ENCODE assay signal across 16 cellular contexts in the genomic region with DNA sequence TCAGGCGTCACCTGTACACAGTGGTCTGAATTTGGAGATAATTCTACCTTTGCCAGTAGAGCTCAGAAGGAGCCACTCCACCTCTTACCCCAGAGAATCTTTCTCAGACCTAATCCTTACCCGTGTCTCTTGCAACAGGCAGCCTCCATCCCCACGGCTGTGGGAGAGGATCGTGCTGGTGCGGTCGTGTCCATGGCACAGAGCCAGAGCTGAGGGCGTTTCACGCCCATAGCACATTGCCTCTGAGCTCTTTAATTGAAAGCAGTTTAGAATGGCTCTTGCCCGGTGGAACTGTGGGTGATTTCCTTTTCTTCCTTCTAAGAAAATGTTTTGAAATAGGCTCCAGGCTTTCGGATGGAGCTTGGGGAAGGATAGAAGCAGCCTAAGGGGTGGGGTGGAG. TPM values are rescaled to one million over a fixed set of nuclear protein-coding genes. Genes with fewer than 3 reads are reported as not detected.
A peak's percentile ranks its signal among the peaks of the same experiment; 100 is the strongest.
DNase-seq lines count a peak whose midpoint lies in the region; ATAC-seq and TF ChIP-seq lines count a peak whose summit lies in the region.
"Had no signal": no experiment of that assay in that cellular context is flagged by ENCODE, and none has a peak within 500 bp of the region (broad histone marks: within the 10 kb centered on the region; RNA-seq: fewer than 3 reads in every experiment).

No MANE protein-coding gene starts in this region.

- TF ChIP-seq CTCF in RWPE2 (IDR thresholded peaks at IDR 0.05; ENCODE audit: poor library complexity, severe bottlenecking) (no peak), smooth muscle cell (IDR thresholded peaks at IDR 0.05; ENCODE audit: borderline replicate concordance, insufficient read depth, poor library complexity, severe bottlenecking) (no peak), MCF 10A (IDR thresholded peaks at IDR 0.05; ENCODE audit: unreplicated experiment) (no peak)

- ATAC-seq in RWPE2 (ENCODE audit: low read depth) (no peak), Right ventricle myocardium superior (ENCODE audit: poor library complexity) (no peak)
- ATAC-seq: A549, left colon had no signal

- no peak overlapping the region for H3K27ac ChIP-seq in RWPE2 (ENCODE audit: poor library complexity, severe bottlenecking)
- H3K27ac ChIP-seq in smooth muscle cell (ENCODE audit: low read depth): no peak overlapping the region
- H3K27ac ChIP-seq: A549 had no signal

- DNase-seq in NCI-H1694 (lab: John Stamatoyannopoulos, UW) (peak; percentile 13), NCI-H1694 treated with DMSO at 0.1 percent for 48 hours (lab: John Stamatoyannopoulos, UW) (no peak), RWPE2 (ENCODE audit: low spot score) (peak; percentile 40), Right ventricle myocardium superior (peak; percentile 61), smooth muscle cell (lab: John Stamatoyannopoulos, UW; ENCODE audit: unreplicated experiment) (peak; percentile 22), MCF 10A (ENCODE audit: unreplicated experiment) (no peak), erythroblast (lab: John Stamatoyannopoulos, UW) (no peak), SIG-M5 treated with dmso at 0.1 percent for 504 hours (lab: John Stamatoyannopoulos, UW; ENCODE audit: unreplicated experiment) (no peak)
- DNase-seq: activated CD4-positive, alpha-beta T cell treated with anti-CD3 and anti-CD28 coated beads, Interleukin-2, amount 50 U/mL, for 4 hours; activated naive CD4-positive, alpha-beta T cell; foreskin melanocyte; H7; left colon; T-helper 2 cell had no signal

- no peak overlapping the region for H3K4me3 Mint-ChIP-seq in MCF 10A (ENCODE audit: unreplicated experiment)

- H3K9me3 Mint-ChIP-seq in MCF 10A (ENCODE audit: unreplicated experiment): no peaks in the 10 kb centered on the region

- no peak overlapping the region for H2AFZ ChIP-seq in smooth muscle cell (ENCODE audit: low read depth)

- H3K27me3 Mint-ChIP-seq in MCF 10A (ENCODE audit: insufficient read depth, unreplicated experiment): peaks cover 15% of the 10 kb centered on the region

- H3K4me2 ChIP-seq in smooth muscle cell: peak overlapping the region; percentile 24
- H3K4me2 ChIP-seq: A549 had no signal

- peaks cover 13% of the 10 kb centered on the region for H3F3A ChIP-seq in smooth muscle cell (ENCODE audit: low read depth)

- peaks cover 9% of the 10 kb centered on the region for H3K4me1 Mint-ChIP-seq in MCF 10A (ENCODE audit: insufficient read depth, unreplicated experiment)

- POLR2A ChIA-PET in MCF 10A (lab: Yijun Ruan, JAX): interaction anchor here (0.6 kb wide), 2 partner anchors 270 to 579 kb away, joined by 3 read pairs; no protein-coding TSS in a partner anchor

- BruUV-seq in MCF 10A (replicated peaks; lab: Mats Ljungman, UMichigan): no TSS peak

- intact Hi-C loops in Right ventricle myocardium superior (cut with DNase I) (no loop called here), MCF 10A (cut with micrococcal nuclease) (no loop called here)

- H3K27me3 ChIP-seq in RWPE2 (ENCODE audit: insufficient read depth, poor library complexity, severe bottlenecking) (no peaks in the 10 kb centered on the region), smooth muscle cell (ENCODE audit: low read depth) (no peaks in the 10 kb centered on the region)

- CTCF ChIA-PET in MCF 10A (lab: Yijun Ruan, JAX): interaction anchor here (0.6 to 5.0 kb wide), 6 partner anchors 10 to 342 kb away, joined by 3 to 47 read pairs (median 3); no protein-coding TSS in a partner anchor

- H3K4me1 ChIP-seq in RWPE2 (ENCODE audit: insufficient read depth, poor library complexity, severe bottlenecking) (no peaks in the 10 kb centered on the region), smooth muscle cell (ENCODE audit: low read depth) (peaks cover 3% of the 10 kb centered on the region)
- H3K4me1 ChIP-seq: A549 had no signal

- H4K20me1 ChIP-seq in smooth muscle cell (ENCODE audit: low read depth): no peaks in the 10 kb centered on the region

- no peaks in the 10 kb centered on the region for H3K36me3 Mint-ChIP-seq in MCF 10A (ENCODE audit: insufficient read depth, unreplicated experiment)

- no peak overlapping the region for H3K27ac Mint-ChIP-seq in MCF 10A (ENCODE audit: low read depth, unreplicated experiment)

- TF ChIP-seq POLR2A in erythroblast (IDR thresholded peaks at IDR 0.05; ENCODE audit: low read length): no peak

- H3K4me3 ChIP-seq in RWPE2 (ENCODE audit: severe bottlenecking) (no peak overlapping the region), smooth muscle cell (no peak overlapping the region)
- H3K4me3 ChIP-seq: A549 had no signal

- 32% methylated on average over 10 of the region's 10 CpGs for WGBS in smooth muscle cell (ENCODE audit: low lambda C conversion rate)

- H3K9ac ChIP-seq in smooth muscle cell (ENCODE audit: low read depth): no peak overlapping the region

- H3K9me3 ChIP-seq in RWPE2 (ENCODE audit: severe bottlenecking) (no peaks in the 10 kb centered on the region), smooth muscle cell (replicated peaks; ENCODE audit: low read depth) (no peaks in the 10 kb centered on the region)
- H3K9me3 ChIP-seq: A549 had no signal

- H3K79me2 ChIP-seq in smooth muscle cell (ENCODE audit: low read depth): no peaks in the 10 kb centered on the region

- H3K36me3 ChIP-seq in RWPE2 (ENCODE audit: low read depth): no peaks in the 10 kb centered on the region
- H3K36me3 ChIP-seq in smooth muscle cell (ENCODE audit: low read depth): no peaks in the 10 kb centered on the region

RNA-seq across cellular contexts. Expression of gene PRF1, which starts 41.5 kb away (rescaled TPM):
- total RNA-seq in Right ventricle myocardium superior (2.2 TPM), smooth muscle cell (not detected in 2 replicates), MCF 10A (2022) (not detected in 2 replicates)
- polyA plus RNA-seq in smooth muscle cell: not detected in 2 replicates
- total RNA-seq: chondrocyte, H7 had no signal
- polyA plus RNA-seq: A549 had no signal

Comparison
In these comparisons a context has a peak if more than half of its experiments do, and no peak if none do; other contexts are left out.
1. DNase-seq: peak in NCI-H1694 (single experiment), RWPE2 (single experiment), Right ventricle myocardium superior (single experiment) and smooth muscle cell (single experiment); none in NCI-H1694 treated with DMSO at 0.1 percent for 48 hours (single experiment), MCF 10A (single experiment), erythroblast (0 of 2) and SIG-M5 treated with dmso at 0.1 percent for 504 hours (single experiment).